ENCODE assay signal across 8 cellular contexts in genomic region chr3:141875893-141876380, GRCh38. TPM values are rescaled to one million over a fixed set of nuclear protein-coding genes. Genes with fewer than 3 reads are reported as not detected.
DNase-seq lines count a peak whose midpoint lies in the region; ATAC-seq and TF ChIP-seq lines count a peak whose summit lies in the region.

No MANE protein-coding gene starts in this region.

- peak overlapping the region; percentile 98 for H3K27ac Mint-ChIP-seq in activated T-cell treated with anti-CD3 and anti-CD28 coated beads, Interleukin-2, amount 50 U/mL, for 24 hours
- peak overlapping the region; percentile 96 for H3K27ac Mint-ChIP-seq in neural crest cell (ENCODE audit: unreplicated experiment)

- peak overlapping the region; percentile 88 for H3K4me3 Mint-ChIP-seq in activated T-cell treated with anti-CD3 and anti-CD28 coated beads, Interleukin-2, amount 50 U/mL, for 24 hours
- H3K4me3 Mint-ChIP-seq in neural crest cell, result peak overlapping the region; percentile 95

- peak overlapping the region; percentile 96 for H3K4me3 ChIP-seq in fibroblast of pulmonary artery (replicated peaks; ENCODE audit: low read depth, low read length)

- TF ChIP-seq CTCF in fibroblast of pulmonary artery (IDR thresholded peaks at IDR 0.05; ENCODE audit: low read length, missing control alignments), result no peak
- no peak for TF ChIP-seq CTCF in neural crest cell (conservative IDR thresholded peaks at IDR 0.05)
- TF ChIP-seq CTCF in GM10266 (IDR thresholded peaks at IDR 0.05; ENCODE audit: control insufficient read depth, insufficient read depth, low read depth, missing control alignments), result no peak

- ATAC-seq in GM18505 (IDR thresholded peaks at IDR 0.05; ENCODE audit: unreplicated experiment) (peak; percentile 42), HG02973 (IDR thresholded peaks at IDR 0.05; ENCODE audit: unreplicated experiment) (peak; percentile 39)

- peaks cover 44% of the 10 kb centered on the region for H3K36me3 Mint-ChIP-seq in activated T-cell treated with anti-CD3 and anti-CD28 coated beads, Interleukin-2, amount 50 U/mL, for 24 hours (ENCODE audit: low read depth)
- no peaks in the 10 kb centered on the region for H3K36me3 Mint-ChIP-seq in neural crest cell (ENCODE audit: low read depth)

- no peaks in the 10 kb centered on the region for H3K9me3 Mint-ChIP-seq in activated T-cell treated with anti-CD3 and anti-CD28 coated beads, Interleukin-2, amount 50 U/mL, for 24 hours
- no peaks in the 10 kb centered on the region for H3K9me3 Mint-ChIP-seq in neural crest cell

- H3K27me3 Mint-ChIP-seq in activated T-cell treated with anti-CD3 and anti-CD28 coated beads, Interleukin-2, amount 50 U/mL, for 24 hours, result no peaks in the 10 kb centered on the region
- H3K27me3 Mint-ChIP-seq in neural crest cell (ENCODE audit: low read depth), result peaks cover 4% of the 10 kb centered on the region

- peak; percentile 54 for TF ChIP-seq POLR2A in GM18505 (IDR thresholded peaks at IDR 0.05; ENCODE audit: borderline replicate concordance, extremely low read depth, insufficient read depth, insufficient read length)

- H3K4me1 Mint-ChIP-seq in activated T-cell treated with anti-CD3 and anti-CD28 coated beads, Interleukin-2, amount 50 U/mL, for 24 hours (ENCODE audit: low read depth), result peaks cover 36% of the 10 kb centered on the region
- peaks cover 34% of the 10 kb centered on the region for H3K4me1 Mint-ChIP-seq in neural crest cell

- DNase-seq in AG08395 (ENCODE audit: low spot score) (peak; percentile 16), NCI-H446 (lab: John Stamatoyannopoulos, UW) (peak; percentile 84 to 88), fibroblast of pulmonary artery (ENCODE audit: low read depth) (peak; percentile 80), neural crest cell (ENCODE audit: low read depth, low spot score) (peak; percentile 50), GM10266 (ENCODE audit: extremely low spot score) (no peak)
- no peak for DNase-seq in activated T-cell treated with anti-CD3 and anti-CD28 coated beads, Interleukin-2, amount 50 U/mL, for 24 hours

RNA-seq across cellular contexts. Expression of gene ATP1B3, which starts 0.5 kb away (rescaled TPM):
- 123 and 147 TPM in 2 replicates for total RNA-seq in neural crest cell

Comparison
In these comparisons a context has a peak if more than half of its experiments do, and no peak if none do; other contexts are left out.
1. DNase-seq: peak in AG08395 (single experiment), NCI-H446 (2 of 2), fibroblast of pulmonary artery (single experiment) and neural crest cell (single experiment); none in activated T-cell treated with anti-CD3 and anti-CD28 coated beads, Interleukin-2, amount 50 U/mL, for 24 hours (single experiment) and GM10266 (single experiment).